8 cellular contexts compared by ENCODE assay signal in the genomic region with DNA sequence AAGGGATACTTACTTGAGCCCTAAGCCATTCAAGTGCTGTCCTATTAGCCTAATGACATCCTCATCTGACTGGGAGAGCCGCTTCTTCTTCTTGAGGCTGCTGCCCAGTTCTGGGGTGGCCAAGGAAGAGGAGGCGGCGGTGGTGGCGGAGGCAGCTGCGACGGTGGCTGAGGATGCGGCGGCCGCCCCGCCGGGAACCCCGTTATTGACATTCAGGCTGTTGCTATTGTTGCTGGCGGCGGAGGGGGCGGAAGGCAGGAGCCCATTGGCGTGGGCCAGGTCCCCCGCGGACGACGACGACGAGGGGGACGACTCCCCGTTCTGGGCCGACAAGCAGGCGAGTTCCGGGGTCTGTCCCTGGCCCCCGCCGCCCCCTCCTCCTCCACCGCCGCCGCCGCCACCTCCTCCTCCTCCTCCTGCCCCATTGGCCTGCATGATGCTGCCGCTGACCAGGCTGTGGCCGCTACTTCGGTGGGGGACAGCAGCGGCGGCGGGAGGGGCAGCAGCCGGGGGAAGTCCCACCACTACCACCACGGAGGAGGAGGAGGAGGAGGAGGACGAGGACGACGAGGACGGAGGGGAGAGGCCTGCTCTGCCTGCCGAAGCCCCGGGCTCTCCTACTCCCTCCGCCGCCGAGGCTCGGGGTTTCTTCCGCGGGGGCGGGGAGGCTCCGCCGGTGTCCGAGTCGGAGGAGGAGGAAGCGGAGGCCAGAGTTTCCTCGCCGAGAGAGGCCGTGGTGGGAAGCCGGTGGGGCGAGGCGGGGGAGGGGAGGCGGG. TPM values are rescaled to one million over a fixed set of nuclear protein-coding genes. Genes with fewer than 3 reads are reported as not detected.
DNase-seq lines count a peak whose midpoint lies in the region; ATAC-seq and TF ChIP-seq lines count a peak whose summit lies in the region.

No MANE protein-coding gene starts in this region.

- H3K4me3 ChIP-seq in esophagus (ENCODE audit: low read depth in 1 of 2, low read length in 2 of 2) (peak overlapping the region; percentile 83 to 92), muscle layer of duodenum (ENCODE audit: low read depth in 1 of 2, low read length in 2 of 2) (peak overlapping the region; percentile 80 to 81), thymus (ENCODE audit: low read length) (peak overlapping the region; percentile 64)

- H3K27ac ChIP-seq in esophagus (ENCODE audit: low read depth in 2 of 2, low read length in 1 of 2) (peak overlapping the region; percentile 96 to 99), muscle layer of duodenum (ENCODE audit: low read length) (peak overlapping the region; percentile 70), thymus (ENCODE audit: low read depth) (peak overlapping the region; percentile 52)

- H3K36me3 ChIP-seq in esophagus (ENCODE audit: control insufficient read depth in 2 of 2, insufficient read depth in 2 of 2, low read length in 1 of 2) (no peaks in the 10 kb centered on the region), muscle layer of duodenum (ENCODE audit: control insufficient read depth in 1 of 2, insufficient read depth in 2 of 2, low read length in 2 of 2) (no peaks in the 10 kb centered on the region), thymus (ENCODE audit: control insufficient read depth, insufficient read depth) (peaks cover 2% of the 10 kb centered on the region)

- H3K9me3 ChIP-seq in esophagus (ENCODE audit: control insufficient read depth in 2 of 2, insufficient read depth in 1 of 2, low read depth in 1 of 2, low read length in 1 of 2) = no peaks in the 10 kb centered on the region
- H3K9me3 ChIP-seq in muscle layer of duodenum (ENCODE audit: control insufficient read depth in 1 of 2, low read length in 2 of 2) = no peaks in the 10 kb centered on the region
- H3K9me3 ChIP-seq in thymus (ENCODE audit: control insufficient read depth) = no peaks in the 10 kb centered on the region

- H3K4me1 ChIP-seq in esophagus (ENCODE audit: control insufficient read depth in 2 of 2, insufficient read depth in 2 of 2, low read length in 1 of 2) = peaks cover 0 to 2% of the 10 kb centered on the region in 2 donors
- peaks cover 12 to 40% of the 10 kb centered on the region in 2 donors for H3K4me1 ChIP-seq in muscle layer of duodenum (ENCODE audit: control insufficient read depth in 1 of 2, insufficient read depth in 2 of 2, low read length in 2 of 2)
- H3K4me1 ChIP-seq in thymus (ENCODE audit: control insufficient read depth, insufficient read depth, low read length) = peaks cover 12% of the 10 kb centered on the region

- 0 to 1% methylated on average over 29 to 63 of the region's 66 CpGs for WGBS in esophagus, 2 donors
- WGBS in thymus = under 1% methylated on average over 66 of the region's 66 CpGs

- DNase-seq in GM10266 (ENCODE audit: extremely low spot score) (peak; percentile 53), NCI-H1092 (lab: John Stamatoyannopoulos, UW) (peak; percentile 19), NCI-H2196 treated with DMSO at 0.1 percent for 48 hours (lab: John Stamatoyannopoulos, UW; ENCODE audit: unreplicated experiment) (no peak)
- peak; percentile 62 for DNase-seq in activated T-cell treated with anti-CD3 and anti-CD28 coated beads, Interleukin-2, amount 50 U/mL, for 1 hour

- no peak for TF ChIP-seq CTCF in GM10266 (IDR thresholded peaks at IDR 0.05; ENCODE audit: control insufficient read depth, insufficient read depth, low read depth, missing control alignments)

- no peaks in the 10 kb centered on the region for H3K27me3 ChIP-seq in esophagus (ENCODE audit: control insufficient read depth in 1 of 2, insufficient read depth in 2 of 2, low read length in 2 of 2)
- no peaks in the 10 kb centered on the region for H3K27me3 ChIP-seq in muscle layer of duodenum (ENCODE audit: low read depth, low read length)
- H3K27me3 ChIP-seq in thymus (ENCODE audit: control insufficient read depth, insufficient read depth) = no peaks in the 10 kb centered on the region

- ATAC-seq in HG02970 (IDR thresholded peaks at IDR 0.05; ENCODE audit: low FRiP score, unreplicated experiment) = no peak

RNA-seq across cellular contexts. Expression of gene WDR26, which starts 0.7 kb away (rescaled TPM):
- 10 to 100 TPM; 43.1 to 63.7 TPM for polyA plus RNA-seq in esophagus
- 62.3 TPM for polyA plus RNA-seq in thymus
